ENCODE assay signal across 12 cellular contexts in the genomic region with DNA sequence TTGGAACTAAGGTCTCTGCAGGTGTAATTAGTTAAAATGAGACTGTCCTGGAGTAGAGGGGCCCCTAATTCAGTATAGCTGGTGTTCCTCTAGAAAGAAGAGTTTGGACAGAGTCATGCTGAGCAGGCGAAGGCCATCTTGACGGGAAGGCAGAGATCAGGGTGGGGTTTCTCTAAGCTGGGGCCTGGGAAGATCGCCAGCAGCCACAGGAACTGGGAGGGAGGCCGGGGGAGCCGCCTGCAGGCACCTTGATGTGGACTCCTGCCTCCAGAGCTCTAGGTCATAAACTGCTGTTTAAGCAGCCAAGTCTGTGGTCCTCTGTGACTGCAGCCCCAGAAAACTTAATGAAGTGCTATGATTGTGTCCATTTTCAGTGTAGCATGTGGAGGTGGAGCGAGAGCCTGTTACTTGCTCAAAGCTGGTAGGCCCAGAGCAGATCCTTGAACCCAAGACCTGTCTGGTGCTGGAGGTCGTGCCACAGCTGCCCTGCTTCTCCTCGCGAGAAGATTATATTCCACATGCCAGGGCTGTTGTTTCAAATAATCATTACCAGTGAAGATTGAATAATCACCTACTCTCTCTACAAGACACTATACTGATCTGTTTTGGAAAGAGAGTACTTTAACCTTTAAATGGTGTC.
DNase-seq lines count a peak whose midpoint lies in the region; ATAC-seq and TF ChIP-seq lines count a peak whose summit lies in the region.
"Had no signal": no experiment of that assay in that cellular context is flagged by ENCODE, and none has a peak within 500 bp of the region (broad histone marks: within the 10 kb centered on the region; RNA-seq: fewer than 3 reads in every experiment).

No MANE protein-coding gene starts in this region.

- POLR2A ChIA-PET in activated CD4-positive, alpha-beta memory T cell treated with anti-CD3 and anti-CD28 coated beads for 36 hours (lab: Charles Lee), result no interaction called here

- intact Hi-C loops in activated CD4-positive, alpha-beta memory T cell treated with anti-CD3 and anti-CD28 coated beads for 36 hours (cut with micrococcal nuclease), result no loop called here
- intact Hi-C loops in heart right ventricle (cut with DNase I), result loop anchor here in 1 of 10 donors (10.0 kb wide), 1 partner anchor 264 kb away; no protein-coding TSS in a partner anchor
- intact Hi-C loops in adrenal gland (cut with DNase I), result no loop called here

- peaks cover 0 to 2% (median 0%) of the 10 kb centered on the region in 7 donors for H3K9me3 Mint-ChIP-seq in CD4-positive, CD25-positive, alpha-beta regulatory T cell
- H3K9me3 Mint-ChIP-seq in activated CD4-positive, alpha-beta memory T cell treated with anti-CD3 and anti-CD28 coated beads for 36 hours, result no peaks in the 10 kb centered on the region
- no peaks in the 10 kb centered on the region for H3K9me3 Mint-ChIP-seq in immature natural killer cell

- TF ChIP-seq CTCF in heart right ventricle (IDR thresholded peaks at IDR 0.05) (peak in 1 of 9 donors; percentile 18), adrenal gland (IDR thresholded peaks at IDR 0.05) (no peak)

- no peak for TF ChIP-seq POLR2A in adrenal gland (IDR thresholded peaks at IDR 0.05)

- 61 to 62% methylated on average over 9 of the region's 9 CpGs for WGBS in heart right ventricle, 2 donors
- WGBS in adrenal gland, 4 donors, result 62 to 73% (median 70%) methylated on average over 8 to 9 of the region's 9 CpGs

- H3K36me3 Mint-ChIP-seq in CD4-positive, CD25-positive, alpha-beta regulatory T cell, result no peaks in the 10 kb centered on the region
- H3K36me3 Mint-ChIP-seq in activated CD4-positive, alpha-beta memory T cell treated with anti-CD3 and anti-CD28 coated beads for 36 hours, result no peaks in the 10 kb centered on the region
- H3K36me3 Mint-ChIP-seq in immature natural killer cell, result no peaks in the 10 kb centered on the region

- peaks cover 0 to 17% (median 14%) of the 10 kb centered on the region in 4 donors for H3K4me1 Mint-ChIP-seq in CD4-positive, CD25-positive, alpha-beta regulatory T cell
- peaks cover 24% of the 10 kb centered on the region for H3K4me1 Mint-ChIP-seq in activated CD4-positive, alpha-beta memory T cell treated with anti-CD3 and anti-CD28 coated beads for 36 hours (ENCODE audit: low read depth)
- peaks cover 5 to 14% of the 10 kb centered on the region in 2 donors for H3K4me1 Mint-ChIP-seq in immature natural killer cell

- no peak for ATAC-seq in CD4-positive, CD25-positive, alpha-beta regulatory T cell (ENCODE audit: low read depth in 2 of 2)
- ATAC-seq in heart right ventricle, result peak in 7 of 8 donors; percentile 69 to 91 (median 79)
- ATAC-seq: K562 had no signal

- H3K4me1 ChIP-seq in CD4-positive, CD25-positive, alpha-beta regulatory T cell (ENCODE audit: control insufficient read depth, insufficient read depth, low read length, poor library complexity, severe bottlenecking), result peaks cover 7% of the 10 kb centered on the region
- H3K4me1 ChIP-seq in heart right ventricle, result peaks cover 0 to 17% (median 6%) of the 10 kb centered on the region in 9 donors
- H3K4me1 ChIP-seq in adrenal gland (replicated peaks in 1 of 2), result no peaks in the 10 kb centered on the region

- no peak overlapping the region for H3K4me3 Mint-ChIP-seq in CD4-positive, CD25-positive, alpha-beta regulatory T cell
- H3K4me3 Mint-ChIP-seq in activated CD4-positive, alpha-beta memory T cell treated with anti-CD3 and anti-CD28 coated beads for 36 hours, result no peak overlapping the region
- no peak overlapping the region for H3K4me3 Mint-ChIP-seq in immature natural killer cell

- no peaks in the 10 kb centered on the region for H3K9me3 ChIP-seq in CD4-positive, CD25-positive, alpha-beta regulatory T cell (ENCODE audit: control insufficient read depth in 2 of 2, low read length in 2 of 2)
- H3K9me3 ChIP-seq in heart right ventricle (no peaks in the 10 kb centered on the region), adrenal gland (replicated peaks in 1 of 3) (no peaks in the 10 kb centered on the region)
- H3K9me3 ChIP-seq: esophagus squamous epithelium had no signal

- DNase-seq in CD4-positive, CD25-positive, alpha-beta regulatory T cell, result no peak
- DNase-seq in EL, result peak; percentile 20
- no peak for DNase-seq in activated CD4-positive, alpha-beta memory T cell treated with anti-CD3 and anti-CD28 coated beads for 36 hours
- DNase-seq in heart right ventricle, result peak; percentile 57 to 64
- DNase-seq in NOMO-1 (lab: John Stamatoyannopoulos, UW; ENCODE audit: unreplicated experiment in 2 of 2), result no peak
- DNase-seq in adrenal gland, result no peak
- no peak for DNase-seq in immature natural killer cell
- DNase-seq in NCI-H446 treated with DMSO at 0.1 percent for 48 hours (lab: John Stamatoyannopoulos, UW), result no peak
- DNase-seq: esophagus squamous epithelium, NCI-H2081 treated with DMSO at 0.1 percent for 48 hours had no signal

- no peak overlapping the region for H3K4me3 ChIP-seq in CD4-positive, CD25-positive, alpha-beta regulatory T cell (ENCODE audit: low read depth, low read length)
- no peak overlapping the region for H3K4me3 ChIP-seq in heart right ventricle
- H3K4me3 ChIP-seq in adrenal gland, result no peak overlapping the region
- H3K4me3 ChIP-seq: esophagus squamous epithelium, K562 had no signal

- no peaks in the 10 kb centered on the region for H3K36me3 ChIP-seq in CD4-positive, CD25-positive, alpha-beta regulatory T cell (ENCODE audit: control insufficient read depth, insufficient read depth, low read length)
- H3K36me3 ChIP-seq in heart right ventricle (no peaks in the 10 kb centered on the region), adrenal gland (replicated peaks in 1 of 2) (no peaks in the 10 kb centered on the region)
- H3K36me3 ChIP-seq: esophagus squamous epithelium had no signal

- CTCF ChIA-PET in activated CD4-positive, alpha-beta memory T cell treated with anti-CD3 and anti-CD28 coated beads for 36 hours (lab: Charles Lee), result interaction anchor here (1.0 kb wide), 1 partner anchor 32 kb away, joined by 4 read pairs; no protein-coding TSS in a partner anchor

- H3K27me3 ChIP-seq in CD4-positive, CD25-positive, alpha-beta regulatory T cell (ENCODE audit: control insufficient read depth, insufficient read depth, low read length), result no peaks in the 10 kb centered on the region
- H3K27me3 ChIP-seq in heart right ventricle (peaks cover 0 to 10% (median 0%) of the 10 kb centered on the region in 7 donors), adrenal gland (no peaks in the 10 kb centered on the region)

- peak overlapping the region; percentile 53 to 89 (median 84) for H3K27ac Mint-ChIP-seq in CD4-positive, CD25-positive, alpha-beta regulatory T cell
- peak overlapping the region; percentile 34 for H3K27ac Mint-ChIP-seq in activated CD4-positive, alpha-beta memory T cell treated with anti-CD3 and anti-CD28 coated beads for 36 hours
- no peak overlapping the region for H3K27ac Mint-ChIP-seq in immature natural killer cell

- peak overlapping the region; percentile 38 for H3K27ac ChIP-seq in CD4-positive, CD25-positive, alpha-beta regulatory T cell (ENCODE audit: insufficient read depth, low read length, poor library complexity, severe bottlenecking)
- H3K27ac ChIP-seq in heart right ventricle (peak overlapping the region in 8 of 10 donors; percentile 4 to 64 (median 36)), adrenal gland (no peak overlapping the region)
- H3K27ac ChIP-seq: C4-2B had no signal

- peaks cover 4% of the 10 kb centered on the region for H3K27me3 Mint-ChIP-seq in CD4-positive, CD25-positive, alpha-beta regulatory T cell
- no peaks in the 10 kb centered on the region for H3K27me3 Mint-ChIP-seq in activated CD4-positive, alpha-beta memory T cell treated with anti-CD3 and anti-CD28 coated beads for 36 hours
- peaks cover 0 to 2% (median 0%) of the 10 kb centered on the region in 3 donors for H3K27me3 Mint-ChIP-seq in immature natural killer cell (ENCODE audit: low read depth in 3 of 3)

Comparison
In these comparisons a context has a peak if more than half of its experiments do, and no peak if none do; other contexts are left out.
1. ATAC-seq: peak in heart right ventricle (7 of 8); none in CD4-positive, CD25-positive, alpha-beta regulatory T cell (0 of 2).
2. DNase-seq: peak in EL (single experiment) and heart right ventricle (2 of 2); none in CD4-positive, CD25-positive, alpha-beta regulatory T cell (0 of 3), activated CD4-positive, alpha-beta memory T cell treated with anti-CD3 and anti-CD28 coated beads for 36 hours (single experiment), NOMO-1 (0 of 2), adrenal gland (0 of 7), immature natural killer cell (0 of 3) and NCI-H446 treated with DMSO at 0.1 percent for 48 hours (single experiment).
3. H3K27ac ChIP-seq: peak in CD4-positive, CD25-positive, alpha-beta regulatory T cell (single experiment) and heart right ventricle (8 of 10); none in adrenal gland (0 of 5).
4. H3K27ac Mint-ChIP-seq: peak in CD4-positive, CD25-positive, alpha-beta regulatory T cell (3 of 3) and activated CD4-positive, alpha-beta memory T cell treated with anti-CD3 and anti-CD28 coated beads for 36 hours (single experiment); none in immature natural killer cell (0 of 6).